10 cellular contexts compared by ENCODE assay signal in the genomic region with DNA sequence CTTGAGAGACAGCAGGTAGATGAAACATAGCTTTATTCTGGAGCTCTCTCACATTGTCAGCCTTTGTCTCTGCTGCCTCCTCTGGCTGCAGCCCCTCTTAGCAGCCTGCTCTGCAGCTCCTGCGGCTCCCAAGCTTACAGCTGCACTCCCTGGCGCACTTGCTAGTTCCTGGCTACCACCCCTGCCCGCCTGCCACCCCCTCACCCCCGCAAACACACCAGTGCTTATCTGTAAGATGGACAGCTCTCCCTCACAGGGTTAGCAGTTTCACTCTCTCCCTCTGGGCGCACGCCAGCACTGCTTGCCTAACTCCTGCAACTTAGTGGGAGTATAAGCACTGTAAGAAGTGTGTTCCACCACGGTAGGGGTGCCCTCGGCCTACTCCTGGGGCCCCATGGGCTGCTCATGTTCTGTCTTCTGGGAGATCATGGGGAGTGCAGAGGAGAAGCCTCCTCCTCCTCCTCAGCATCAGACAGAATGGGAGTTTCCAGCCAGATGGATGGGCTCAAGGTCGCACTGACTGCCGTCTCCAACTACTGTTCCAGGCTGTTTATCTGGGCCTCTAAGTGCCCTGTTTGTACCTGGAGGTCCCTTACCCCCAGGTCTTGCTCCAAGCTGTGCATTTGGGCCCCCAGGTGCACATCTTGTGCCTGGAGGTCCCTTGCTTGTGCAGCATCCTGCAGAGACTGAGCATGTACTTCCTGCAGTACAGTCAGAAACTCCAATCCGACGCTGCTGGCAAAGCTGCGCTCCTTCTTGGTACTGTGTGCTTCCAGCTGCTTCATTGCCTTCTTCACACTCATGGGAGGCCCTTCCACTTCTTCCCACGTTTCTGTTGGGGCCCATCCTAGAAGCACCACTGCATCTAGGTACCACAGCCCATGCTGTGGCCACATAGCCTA.
DNase-seq lines count a peak whose midpoint lies in the region; ATAC-seq and TF ChIP-seq lines count a peak whose summit lies in the region.
"Had no signal": no experiment of that assay in that cellular context is flagged by ENCODE, and none has a peak within 500 bp of the region (broad histone marks: within the 10 kb centered on the region; RNA-seq: fewer than 3 reads in every experiment).

No MANE protein-coding gene starts in this region.

- H3K27me3 Mint-ChIP-seq in chondrocyte (ENCODE audit: low read depth) (peaks cover 4% of the 10 kb centered on the region), immature natural killer cell (ENCODE audit: low read depth in 3 of 3) (no peaks in the 10 kb centered on the region)
- H3K27me3 Mint-ChIP-seq: CD4-positive, CD25-positive, alpha-beta regulatory T cell had no signal

- H3K9me3 Mint-ChIP-seq in chondrocyte (ENCODE audit: low read depth) (peaks cover 2% of the 10 kb centered on the region), immature natural killer cell (peaks cover 12 to 53% (median 35%) of the 10 kb centered on the region in 6 donors)

- no peaks in the 10 kb centered on the region for H3K4me1 Mint-ChIP-seq in chondrocyte (ENCODE audit: low read depth)
- no peaks in the 10 kb centered on the region for H3K4me1 Mint-ChIP-seq in immature natural killer cell
- H3K4me1 Mint-ChIP-seq: CD4-positive, CD25-positive, alpha-beta regulatory T cell had no signal

- H3K36me3 ChIP-seq in aorta (ENCODE audit: control insufficient read depth in 1 of 2, insufficient read depth in 2 of 2, low read length in 1 of 2), result no peaks in the 10 kb centered on the region

- H3K9me3 ChIP-seq in aorta (ENCODE audit: control insufficient read depth, low read length), result no peaks in the 10 kb centered on the region

- H3K27me3 ChIP-seq in aorta (ENCODE audit: control insufficient read depth in 1 of 2, insufficient read depth in 2 of 2, low read length in 1 of 2), result no peaks in the 10 kb centered on the region

- WGBS in aorta, 2 donors, result 45 to 46% methylated on average over 14 of the region's 14 CpGs

- H3K27ac Mint-ChIP-seq in chondrocyte (ENCODE audit: unreplicated experiment) (no peak overlapping the region), immature natural killer cell (no peak overlapping the region)
- H3K27ac Mint-ChIP-seq: CD4-positive, CD25-positive, alpha-beta regulatory T cell; T-helper 1 cell treated with Interleukin-12 subunit alpha and Interleukin-12 subunit beta and Interleukin-4 antibody, amounts not matched to agents 30 μg/mL and 1 μg/mL, for 36 hours had no signal

- H3K4me1 ChIP-seq in aorta (ENCODE audit: control insufficient read depth in 1 of 2, insufficient read depth in 2 of 2, low read length in 2 of 2), result no peaks in the 10 kb centered on the region

- peak; percentile 31 for DNase-seq in NCI-H2107 treated with DMSO at 0.1 percent for 48 hours (lab: John Stamatoyannopoulos, UW; ENCODE audit: unreplicated experiment)
- DNase-seq in chondrocyte (ENCODE audit: low spot score), result no peak
- peak; percentile 46 for DNase-seq in aorta
- DNase-seq in immature natural killer cell, result no peak
- DNase-seq: CD4-positive, CD25-positive, alpha-beta regulatory T cell had no signal

- peak; percentile 85 for TF ChIP-seq CTCF in 22Rv1 (IDR thresholded peaks at IDR 0.05)
- peak; percentile 75 for TF ChIP-seq CTCF in chondrocyte (IDR thresholded peaks at IDR 0.05)

- peak; percentile 59 for ATAC-seq in GM19372 (IDR thresholded peaks at IDR 0.05; ENCODE audit: low read depth, unreplicated experiment)
- peak; percentile 26 for ATAC-seq in aorta (ENCODE audit: low FRiP score)
- no peak for ATAC-seq in GM21515 (IDR thresholded peaks at IDR 0.05; ENCODE audit: unreplicated experiment)
- ATAC-seq in GM19455 (IDR thresholded peaks at IDR 0.05; ENCODE audit: unreplicated experiment), result no peak

- H3K4me3 ChIP-seq in aorta (ENCODE audit: low read length in 2 of 2), result no peak overlapping the region

- H3K4me3 Mint-ChIP-seq in chondrocyte (ENCODE audit: unreplicated experiment) (no peak overlapping the region), immature natural killer cell (peak overlapping the region in 1 of 5 donors; percentile 24)
- H3K4me3 Mint-ChIP-seq: CD4-positive, CD25-positive, alpha-beta regulatory T cell; T-helper 1 cell treated with Interleukin-12 subunit alpha and Interleukin-12 subunit beta and Interleukin-4 antibody, amounts not matched to agents 30 μg/mL and 1 μg/mL, for 36 hours had no signal

- H3K27ac ChIP-seq in 22Rv1, result peak overlapping the region; percentile 72
- H3K27ac ChIP-seq in aorta (ENCODE audit: low read depth in 1 of 2, low read length in 2 of 2), result no peak overlapping the region

- H3K36me3 Mint-ChIP-seq in chondrocyte (ENCODE audit: low read depth), result no peaks in the 10 kb centered on the region
- peaks cover 0 to 7% (median 4%) of the 10 kb centered on the region in 3 donors for H3K36me3 Mint-ChIP-seq in immature natural killer cell
- H3K36me3 Mint-ChIP-seq: CD4-positive, CD25-positive, alpha-beta regulatory T cell had no signal

- intact Hi-C loops in aorta (cut with DNase I), result no loop called here

Comparison
In these comparisons a context has a peak if more than half of its experiments do, and no peak if none do; other contexts are left out.
1. ATAC-seq: peak in GM19372 (single experiment) and aorta (single experiment); none in GM21515 (single experiment) and GM19455 (single experiment).
2. DNase-seq: peak in NCI-H2107 treated with DMSO at 0.1 percent for 48 hours (single experiment) and aorta (2 of 2); none in chondrocyte (single experiment) and immature natural killer cell (0 of 3).